In the genomic region with DNA sequence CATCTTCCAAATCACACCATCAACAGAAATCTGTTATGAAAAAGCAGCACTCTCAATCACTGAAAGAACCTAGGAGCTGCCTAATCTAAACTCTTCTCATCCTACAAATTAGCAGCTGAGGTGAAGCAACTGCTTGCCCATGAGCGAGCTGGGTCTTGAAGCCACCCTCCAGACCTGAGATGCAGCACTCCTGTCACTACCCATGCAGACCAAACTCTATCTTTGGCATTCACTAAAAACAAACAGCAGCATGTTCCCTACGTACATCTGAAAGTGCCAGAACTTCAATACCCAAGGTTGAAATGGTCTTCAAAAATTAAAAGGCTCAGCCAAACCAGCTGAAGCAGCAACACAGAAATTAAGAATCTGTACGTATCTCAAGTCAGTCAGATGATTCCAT, we compare ENCODE assay signal across 14 cellular contexts. TPM values are rescaled to one million over a fixed set of nuclear protein-coding genes. Genes with fewer than 3 reads are reported as not detected.
A peak's percentile ranks its signal among the peaks of the same experiment; 100 is the strongest.
DNase-seq lines count a peak whose midpoint lies in the region; ATAC-seq, FAIRE-seq and TF ChIP-seq lines count a peak whose summit lies in the region.
"Had no signal": no experiment of that assay in that cellular context is flagged by ENCODE, and none has a peak within 500 bp of the region (broad histone marks: within the 10 kb centered on the region; RNA-seq: fewer than 3 reads in every experiment).

No MANE protein-coding gene starts in this region.

- peaks cover 61 to 93% (median 81%) of the 10 kb centered on the region in 4 donors for H3K4me1 Mint-ChIP-seq in CD4-positive, CD25-positive, alpha-beta regulatory T cell
- peaks cover 90% of the 10 kb centered on the region for H3K4me1 Mint-ChIP-seq in brain

- FAIRE-seq in small intestine (lab: Jason Lieb, UNC) = no peak
- FAIRE-seq: H1 had no signal

- H4K20me1 ChIP-seq in PC-9 (ENCODE audit: insufficient read depth) = peaks cover 99% of the 10 kb centered on the region

- H3K9me3 Mint-ChIP-seq in CD4-positive, CD25-positive, alpha-beta regulatory T cell = peaks cover 0 to 3% (median 0%) of the 10 kb centered on the region in 7 donors
- no peaks in the 10 kb centered on the region for H3K9me3 Mint-ChIP-seq in brain

- peaks cover 6% of the 10 kb centered on the region for H3K36me3 ChIP-seq in CD4-positive, CD25-positive, alpha-beta regulatory T cell (ENCODE audit: control insufficient read depth, insufficient read depth, low read length)
- H3K36me3 ChIP-seq in HEK293 (ENCODE audit: control insufficient read depth in 2 of 2, insufficient read depth in 1 of 2, low read length in 2 of 2) = peaks cover 5 to 59% of the 10 kb centered on the region in 2 experiments
- H3K36me3 ChIP-seq in neutrophil = peaks cover 6% of the 10 kb centered on the region
- peaks cover 0 to 2% of the 10 kb centered on the region in 2 donors for H3K36me3 ChIP-seq in small intestine (ENCODE audit: control insufficient read depth in 2 of 2, insufficient read depth in 2 of 2, low read length in 2 of 2)
- peaks cover 30% of the 10 kb centered on the region for H3K36me3 ChIP-seq in PC-9 (ENCODE audit: low read depth)

- POLR2A ChIA-PET in HEK293 (lab: Yijun Ruan, JAX) (interaction anchor here (1.1 kb wide), 2 partner anchors 14 to 99 kb away, joined by 5 read pairs; a partner anchor contains a TSS), PC-9 (lab: Charles Lee; ENCODE audit: unreplicated experiment) (no interaction called here)

- DNase-seq in CD4-positive, CD25-positive, alpha-beta regulatory T cell = no peak
- DNase-seq in small intestine (no peak), PC-9 (no peak)
- no peak for DNase-seq in stimulated activated CD4-positive, alpha-beta T cell treated with anti-CD3 and anti-CD28 coated beads, Interleukin-15, amount 100 ng/mL, for 24 hours
- DNase-seq: activated CD4-positive, CD25-positive, alpha-beta regulatory T cell; cortex of kidney; kidney glomerular epithelial cell; Peyer's patch had no signal

- no TSS peak for BruUV-seq in PC-9 (replicated peaks; lab: Mats Ljungman, UMichigan)

- H3K27ac Mint-ChIP-seq in CD4-positive, CD25-positive, alpha-beta regulatory T cell = peak overlapping the region; percentile 23 to 87 (median 57)
- peak overlapping the region in 3 of 5 experiments; percentile 28 to 84 (median 30) for H3K27ac Mint-ChIP-seq in brain

- H3K36me3 Mint-ChIP-seq in CD4-positive, CD25-positive, alpha-beta regulatory T cell = peaks cover 11% of the 10 kb centered on the region
- peaks cover 37% of the 10 kb centered on the region for H3K36me3 Mint-ChIP-seq in brain

- H3K27me3 Mint-ChIP-seq in CD4-positive, CD25-positive, alpha-beta regulatory T cell = no peaks in the 10 kb centered on the region
- H3K27me3 Mint-ChIP-seq in brain = no peaks in the 10 kb centered on the region

- no peak for ATAC-seq in CD4-positive, CD25-positive, alpha-beta regulatory T cell (ENCODE audit: low read depth in 2 of 2)
- no peak for ATAC-seq in HG02973 (IDR thresholded peaks at IDR 0.05; ENCODE audit: unreplicated experiment)

- CTCF ChIA-PET in HEK293 (lab: Yijun Ruan, JAX) (interaction anchor here (1.0 to 3.0 kb wide), 3 partner anchors 12 to 22 kb away, joined by 4 to 24 read pairs (median 4); a partner anchor contains a TSS), PC-9 (lab: Charles Lee) (no interaction called here)

- H3K79me2 ChIP-seq in PC-9 (ENCODE audit: low read depth) = peaks cover 99% of the 10 kb centered on the region

- peaks cover 12% of the 10 kb centered on the region for H3F3A ChIP-seq in PC-9 (ENCODE audit: insufficient read depth, low read depth)

- intact Hi-C loops in PC-9 (cut with micrococcal nuclease; ENCODE audit: unreplicated experiment) = no loop called here

- H3K9me3 ChIP-seq in CD4-positive, CD25-positive, alpha-beta regulatory T cell (ENCODE audit: control insufficient read depth in 2 of 2, low read length in 2 of 2) = no peaks in the 10 kb centered on the region
- H3K9me3 ChIP-seq in HEK293 (ENCODE audit: control insufficient read depth, insufficient read depth, low read depth, low read length) (no peaks in the 10 kb centered on the region), neutrophil (no peaks in the 10 kb centered on the region), small intestine (ENCODE audit: control insufficient read depth, low read depth) (no peaks in the 10 kb centered on the region), PC-9 (ENCODE audit: insufficient read depth, low read depth) (no peaks in the 10 kb centered on the region)
- H3K9me3 ChIP-seq: Peyer's patch had no signal

- H3K4me2 ChIP-seq in PC-9 = no peak overlapping the region
- H3K4me2 ChIP-seq: KMS-11 had no signal

- no peak overlapping the region for H2AFZ ChIP-seq in PC-9

- peaks cover 55% of the 10 kb centered on the region for H3K4me1 ChIP-seq in CD4-positive, CD25-positive, alpha-beta regulatory T cell (ENCODE audit: control insufficient read depth, insufficient read depth, low read length, poor library complexity, severe bottlenecking)
- peaks cover 46% of the 10 kb centered on the region for H3K4me1 ChIP-seq in HEK293 (ENCODE audit: control insufficient read depth, insufficient read depth, low read length)
- H3K4me1 ChIP-seq in neutrophil (ENCODE audit: control insufficient read depth in 1 of 2, insufficient read depth in 1 of 2, low read depth in 1 of 2, low read length in 1 of 2) = peaks cover 2 to 5% of the 10 kb centered on the region in 2 experiments
- H3K4me1 ChIP-seq in small intestine (ENCODE audit: control insufficient read depth in 2 of 2, insufficient read depth in 1 of 2, low read depth in 1 of 2, low read length in 1 of 2) = peaks cover 0 to 23% of the 10 kb centered on the region in 2 donors
- no peaks in the 10 kb centered on the region for H3K4me1 ChIP-seq in PC-9 (replicated peaks; ENCODE audit: insufficient read depth)

- no peaks in the 10 kb centered on the region for H3K27me3 ChIP-seq in CD4-positive, CD25-positive, alpha-beta regulatory T cell (ENCODE audit: control insufficient read depth, insufficient read depth, low read length)
- H3K27me3 ChIP-seq in neutrophil (no peaks in the 10 kb centered on the region), small intestine (ENCODE audit: control insufficient read depth in 2 of 2, insufficient read depth in 2 of 2, low read length in 2 of 2) (no peaks in the 10 kb centered on the region), PC-9 (ENCODE audit: insufficient read depth, low read depth) (no peaks in the 10 kb centered on the region)
- H3K27me3 ChIP-seq: Peyer's patch had no signal

- 76 to 81% (median 80%) methylated on average over 3 of the region's 3 CpGs for WGBS in small intestine, 3 donors

- no peak overlapping the region for H3K4me3 ChIP-seq in CD4-positive, CD25-positive, alpha-beta regulatory T cell (ENCODE audit: low read depth, low read length)
- H3K4me3 ChIP-seq in HEK293 (ENCODE audit: low read depth, low read length) (no peak overlapping the region), neutrophil (ENCODE audit: low read depth in 1 of 2, low read length in 1 of 2) (no peak overlapping the region), small intestine (ENCODE audit: low read depth in 1 of 2, low read length in 2 of 2) (no peak overlapping the region), PC-9 (no peak overlapping the region)
- H3K4me3 ChIP-seq: Peyer's patch had no signal

- no peaks in the 10 kb centered on the region for H3K9me2 ChIP-seq in PC-9 (ENCODE audit: insufficient read depth)

- H3K27ac ChIP-seq in CD4-positive, CD25-positive, alpha-beta regulatory T cell (ENCODE audit: insufficient read depth, low read length, poor library complexity, severe bottlenecking) = peak overlapping the region; percentile 43
- no peak overlapping the region for H3K27ac ChIP-seq in HEK293 (ENCODE audit: extremely low read depth, low read depth, low read length)
- H3K27ac ChIP-seq in neutrophil = peak overlapping the region; percentile 4
- no peak overlapping the region for H3K27ac ChIP-seq in small intestine (ENCODE audit: low read depth in 1 of 2, low read length in 1 of 2)
- no peak overlapping the region for H3K27ac ChIP-seq in PC-9
- H3K27ac ChIP-seq: KMS-11 had no signal

- peak overlapping the region in 3 of 4 donors; percentile 19 to 35 (median 24) for H3K4me3 Mint-ChIP-seq in CD4-positive, CD25-positive, alpha-beta regulatory T cell
- H3K4me3 Mint-ChIP-seq in brain = peak overlapping the region in 2 of 5 experiments; percentile 15 to 52

- no peak for TF ChIP-seq CTCF in HEK293 (tag by site-specific recombination; IDR thresholded peaks at IDR 0.05)
- TF ChIP-seq CTCF in brain (conservative IDR thresholded peaks at IDR 0.05) = no peak
- no peak for TF ChIP-seq CTCF in neutrophil (IDR thresholded peaks at IDR 0.05)
- no peak for TF ChIP-seq CTCF in PC-9 (conservative IDR thresholded peaks at IDR 0.05)

TF ChIP-seq in HEK293, 187 proteins besides CTCF, POLR2A, EP300 and RAD21 (continues in another document):
- TF ChIP-seq, protein P1, sequence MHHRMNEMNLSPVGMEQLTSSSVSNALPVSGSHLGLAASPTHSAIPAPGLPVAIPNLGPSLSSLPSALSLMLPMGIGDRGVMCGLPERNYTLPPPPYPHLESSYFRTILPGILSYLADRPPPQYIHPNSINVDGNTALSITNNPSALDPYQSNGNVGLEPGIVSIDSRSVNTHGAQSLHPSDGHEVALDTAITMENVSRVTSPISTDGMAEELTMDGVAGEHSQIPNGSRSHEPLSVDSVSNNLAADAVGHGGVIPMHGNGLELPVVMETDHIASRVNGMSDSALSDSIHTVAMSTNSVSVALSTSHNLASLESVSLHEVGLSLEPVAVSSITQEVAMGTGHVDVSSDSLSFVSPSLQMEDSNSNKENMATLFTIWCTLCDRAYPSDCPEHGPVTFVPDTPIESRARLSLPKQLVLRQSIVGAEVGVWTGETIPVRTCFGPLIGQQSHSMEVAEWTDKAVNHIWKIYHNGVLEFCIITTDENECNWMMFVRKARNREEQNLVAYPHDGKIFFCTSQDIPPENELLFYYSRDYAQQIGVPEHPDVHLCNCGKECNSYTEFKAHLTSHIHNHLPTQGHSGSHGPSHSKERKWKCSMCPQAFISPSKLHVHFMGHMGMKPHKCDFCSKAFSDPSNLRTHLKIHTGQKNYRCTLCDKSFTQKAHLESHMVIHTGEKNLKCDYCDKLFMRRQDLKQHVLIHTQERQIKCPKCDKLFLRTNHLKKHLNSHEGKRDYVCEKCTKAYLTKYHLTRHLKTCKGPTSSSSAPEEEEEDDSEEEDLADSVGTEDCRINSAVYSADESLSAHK (tag by site-specific recombination; IDR thresholded peaks at IDR 0.05) = no peak

RNA-seq across cellular contexts. Expression of a gene that starts 14.3 kb away (rescaled TPM):
- 61.5 TPM for total RNA-seq in CD4-positive, CD25-positive, alpha-beta regulatory T cell
- polyA plus RNA-seq in CD4-positive, CD25-positive, alpha-beta regulatory T cell = 1 to 10 TPM; 4.9 to 8.2 (median 6.5) TPM
- polyA plus RNA-seq in brain (ENCODE audit: insufficient read depth, low read depth, low replicate concordance) (75.7 TPM), small intestine (10 to 100 TPM; 24.9 to 30.1 (median 27.7) TPM)
- 83.3 and 104 TPM in 2 replicates for total RNA-seq in PC-9 (2021)

RNA-seq across cellular contexts. Expression of a gene that starts 41.4 kb away (rescaled TPM):
- 34.3 TPM for total RNA-seq in CD4-positive, CD25-positive, alpha-beta regulatory T cell
- 10 to 100 TPM; 55.9 to 82.0 (median 75.1) TPM for polyA plus RNA-seq in CD4-positive, CD25-positive, alpha-beta regulatory T cell
- polyA plus RNA-seq in brain (ENCODE audit: insufficient read depth, low read depth, low replicate concordance) (29.4 TPM), small intestine (10 to 100 TPM; 43.6 to 66.2 (median 49.2) TPM)
- 39.1 and 70.7 TPM in 2 replicates for total RNA-seq in PC-9 (2021)

RNA-seq across cellular contexts. Expression of a gene that starts 41.7 kb away (rescaled TPM):
- total RNA-seq in CD4-positive, CD25-positive, alpha-beta regulatory T cell = 2.7 TPM
- polyA plus RNA-seq in CD4-positive, CD25-positive, alpha-beta regulatory T cell = 1 to 10 TPM; 2.8 to 7.0 (median 5.1) TPM
- polyA plus RNA-seq in brain (ENCODE audit: insufficient read depth, low read depth, low replicate concordance) (3.1 TPM), small intestine (1 to 10 TPM; 2.2 to 3.5 (median 2.2) TPM)
- 4.8 and 5.5 TPM in 2 replicates for total RNA-seq in PC-9 (2021)

Comparison
In these comparisons a context has a peak if more than half of its experiments do, and no peak if none do; other contexts are left out.
1. H3K27ac ChIP-seq: peak in CD4-positive, CD25-positive, alpha-beta regulatory T cell (single experiment) and neutrophil (single experiment); none in HEK293 (single experiment), small intestine (0 of 2) and PC-9 (single experiment).